11 cellular contexts compared by ENCODE assay signal in genomic region chr1:18480315-18481189, GRCh38. TPM values are rescaled to one million over a fixed set of nuclear protein-coding genes. Genes with fewer than 3 reads are reported as not detected.
A peak's percentile ranks its signal among the peaks of the same experiment; 100 is the strongest.
DNase-seq lines count a peak whose midpoint lies in the region; ATAC-seq and TF ChIP-seq lines count a peak whose summit lies in the region.
"Had no signal": no experiment of that assay in that cellular context is flagged by ENCODE, and none has a peak within 500 bp of the region (broad histone marks: within the 10 kb centered on the region; RNA-seq: fewer than 3 reads in every experiment).

TSS of gene KLHDC7A (plus strand) at chr1:18480930. CDS start at chr1:18480982, 52 bp downstream.

- TF ChIP-seq CTCF in VCaP (conservative IDR thresholded peaks at IDR 0.05) (no peak), thyroid gland (IDR thresholded peaks at IDR 0.05) (peak in 1 of 6 experiments; percentile 11)

- H3K27ac Mint-ChIP-seq in activated naive CD4-positive, alpha-beta T cell treated with anti-CD3 and anti-CD28 coated beads, Interleukin-2, amount 50 U/mL, for 72 hours: no peak within 1 kb of the TSS
- H3K27ac Mint-ChIP-seq: activated naive CD4-positive, alpha-beta T cell treated with anti-CD3 and anti-CD28 coated beads, Interleukin-2, amount 50 U/mL, for 24 hours had no signal

- H3K9me3 ChIP-seq in HUES64 (ENCODE audit: insufficient read depth, low read depth, low read length) (no peaks in the 10 kb centered on the region), thyroid gland (no peaks in the 10 kb centered on the region)
- H3K9me3 ChIP-seq: neutrophil had no signal

- DNase-seq in kidney glomerular epithelial cell (lab: John Stamatoyannopoulos, UW): peak; percentile 98
- peak; percentile 94 to 96 for DNase-seq in thyroid gland
- DNase-seq in NCI-H187 treated with DMSO at 0.1 percent for 48 hours (lab: John Stamatoyannopoulos, UW): no peak
- DNase-seq in activated naive CD4-positive, alpha-beta T cell treated with anti-CD3 and anti-CD28 coated beads, Interleukin-2, amount 50 U/mL, for 72 hours (ENCODE audit: low spot score in 2 of 2): no peak
- DNase-seq in T-helper 1 cell: no peak
- DNase-seq: NCI-H1048 had no signal

- no peaks in the 10 kb centered on the region for H3K36me3 Mint-ChIP-seq in activated naive CD4-positive, alpha-beta T cell treated with anti-CD3 and anti-CD28 coated beads, Interleukin-2, amount 50 U/mL, for 72 hours
- H3K36me3 Mint-ChIP-seq: activated naive CD4-positive, alpha-beta T cell treated with anti-CD3 and anti-CD28 coated beads, Interleukin-2, amount 50 U/mL, for 24 hours had no signal

- H3K36me3 ChIP-seq in HUES64 (ENCODE audit: insufficient read depth, low read length): peaks cover 19% of the 10 kb centered on the region
- no peaks in the 10 kb centered on the region for H3K36me3 ChIP-seq in thyroid gland
- H3K36me3 ChIP-seq: neutrophil had no signal

- H3K4me1 ChIP-seq in HUES64 (ENCODE audit: insufficient read depth, low read length) (peaks cover 35% of the 10 kb centered on the region), thyroid gland (peaks cover 28 to 37% of the 10 kb centered on the region in 2 donors)

- 20% methylated on average over 13 of the region's 13 CpGs for WGBS in HUES64
- WGBS in thyroid gland, 2 donors: 20 to 22% methylated on average over 9 to 13 of the region's 13 CpGs

- peak within 1 kb of the TSS; percentile 52 for H3K9ac ChIP-seq in HUES64 (ENCODE audit: low read depth, low read length)

- H3K4me3 ChIP-seq in HUES64 (ENCODE audit: low read length) (peak within 1 kb of the TSS; percentile 26; the same call in 1 of the 2 replicates), thyroid gland (replicated peaks in 1 of 3) (peak within 1 kb of the TSS in 1 of 3 donors; percentile 7)

- H3K9me3 Mint-ChIP-seq in activated naive CD4-positive, alpha-beta T cell treated with anti-CD3 and anti-CD28 coated beads, Interleukin-2, amount 50 U/mL, for 72 hours: no peaks in the 10 kb centered on the region
- H3K9me3 Mint-ChIP-seq: activated naive CD4-positive, alpha-beta T cell treated with anti-CD3 and anti-CD28 coated beads, Interleukin-2, amount 50 U/mL, for 24 hours had no signal

- intact Hi-C loops in thyroid gland (cut with DNase I): no loop called here

- H3K27ac ChIP-seq in HUES64 (ENCODE audit: low read depth, low read length) (peak within 1 kb of the TSS; percentile 87), VCaP (peak within 1 kb of the TSS; percentile 93), thyroid gland (peak within 1 kb of the TSS; percentile 88 to 97 (median 94))
- H3K27ac ChIP-seq: neutrophil had no signal

- ATAC-seq in GM18519 (IDR thresholded peaks at IDR 0.05; ENCODE audit: low FRiP score, unreplicated experiment): no peak
- no peak for ATAC-seq in activated naive CD4-positive, alpha-beta T cell treated with anti-CD3 and anti-CD28 coated beads, Interleukin-2, amount 50 U/mL, for 72 hours

- TF ChIP-seq POLR2A in thyroid gland (IDR thresholded peaks at IDR 0.05): peak in 1 of 2 donors; percentile 79

- H3K27me3 ChIP-seq in HUES64 (ENCODE audit: insufficient read depth, low read length) (no peaks in the 10 kb centered on the region), thyroid gland (no peaks in the 10 kb centered on the region)

RNA-seq across cellular contexts. Expression of gene KLHDC7A, which starts in this region (rescaled TPM):
- 10.5 TPM for polyA plus RNA-seq in HUES64 (2013, experiment 1 of 2)
- polyA plus RNA-seq in HUES64 (2013, experiment 2 of 2): 7.1 TPM
- 1 to 10 TPM in 3 of 4 donors, under 1 TPM in 1; 0.40 to 9.9 (median 4.7) TPM for total RNA-seq in thyroid gland
- not detected for total RNA-seq in activated naive CD4-positive, alpha-beta T cell treated with anti-CD3 and anti-CD28 coated beads, Interleukin-2, amount 50 U/mL, for 72 hours

Comparison
In these comparisons a context has a peak if more than half of its experiments do, and no peak if none do; other contexts are left out.
1. DNase-seq: peak in kidney glomerular epithelial cell (single experiment) and thyroid gland (2 of 2); none in NCI-H187 treated with DMSO at 0.1 percent for 48 hours (single experiment), activated naive CD4-positive, alpha-beta T cell treated with anti-CD3 and anti-CD28 coated beads, Interleukin-2, amount 50 U/mL, for 72 hours (0 of 2) and T-helper 1 cell (0 of 5).
2. Peak in every context shown above with its lines, with median percentiles within 50 percentile points of each other: H3K27ac ChIP-seq.